In genomic region chr12:110233212-110233903, GRCh38 we compare ENCODE assay signal across 29 cellular contexts. TPM values are rescaled to one million over a fixed set of nuclear protein-coding genes. Genes with fewer than 3 reads are reported as not detected.
DNase-seq lines count a peak whose midpoint lies in the region; ATAC-seq, FAIRE-seq and TF ChIP-seq lines count a peak whose summit lies in the region.
"Had no signal": no experiment of that assay in that cellular context is flagged by ENCODE, and none has a peak within 500 bp of the region (broad histone marks: within the 10 kb centered on the region; RNA-seq: fewer than 3 reads in every experiment).

No MANE protein-coding gene starts in this region.

- H3K9me3 ChIP-seq in heart right ventricle = no peaks in the 10 kb centered on the region
- H3K9me3 ChIP-seq in mesodermal cell (ENCODE audit: control insufficient read depth, low read length) = no peaks in the 10 kb centered on the region
- no peaks in the 10 kb centered on the region for H3K9me3 ChIP-seq in small intestine (ENCODE audit: control insufficient read depth, low read depth)
- H3K9me3 ChIP-seq: ascending aorta, esophagus muscularis mucosa had no signal

- no peaks in the 10 kb centered on the region for H3K36me3 ChIP-seq in heart right ventricle
- no peaks in the 10 kb centered on the region for H3K36me3 ChIP-seq in mesodermal cell (ENCODE audit: control insufficient read depth, insufficient read depth, low read length)
- no peaks in the 10 kb centered on the region for H3K36me3 ChIP-seq in small intestine (ENCODE audit: control insufficient read depth in 2 of 2, insufficient read depth in 2 of 2, low read length in 2 of 2)
- H3K36me3 ChIP-seq: ascending aorta, esophagus muscularis mucosa had no signal

- peaks cover under 1 to 38% (median 26%) of the 10 kb centered on the region in 9 donors for H3K4me1 ChIP-seq in heart right ventricle
- H3K4me1 ChIP-seq in mesodermal cell (ENCODE audit: control insufficient read depth, insufficient read depth, low read length, poor library complexity, severe bottlenecking) = peaks cover 6% of the 10 kb centered on the region
- H3K4me1 ChIP-seq in small intestine (ENCODE audit: control insufficient read depth in 2 of 2, insufficient read depth in 1 of 2, low read depth in 1 of 2, low read length in 1 of 2) = peaks cover 0 to 2% of the 10 kb centered on the region in 2 donors

- WGBS in heart right ventricle, 2 donors = 39 to 55% methylated on average over 6 of the region's 6 CpGs
- WGBS in mesodermal cell (ENCODE audit: insufficient coverage in 2 of 2), 2 experiments = 53 to 81% methylated on average over 2 to 4 of the region's 6 CpGs
- 68 to 73% (median 70%) methylated on average over 6 of the region's 6 CpGs for whole genome bisulfite sequencing in small intestine, 3 donors

- FAIRE-seq in small intestine (lab: Jason Lieb, UNC) = no peak
- FAIRE-seq: endometrium had no signal

- no peak for TF ChIP-seq CTCF in heart right ventricle (IDR thresholded peaks at IDR 0.05)

- peak overlapping the region; percentile 6 to 76 (median 56) for H3K27ac ChIP-seq in heart right ventricle
- peak overlapping the region; percentile 52 for H3K27ac ChIP-seq in mesodermal cell (ENCODE audit: low read depth, low read length, severe bottlenecking)
- H3K27ac ChIP-seq in small intestine (ENCODE audit: low read depth in 1 of 2, low read length in 1 of 2) = no peak overlapping the region
- H3K27ac ChIP-seq: C4-2B had no signal

- ATAC-seq in heart right ventricle = peak in 5 of 8 donors; percentile 58 to 83 (median 73)
- no peak for ATAC-seq in GM21529 (IDR thresholded peaks at IDR 0.05; ENCODE audit: unreplicated experiment)
- ATAC-seq: left lobe of liver, natural killer cell, T-cell had no signal

- intact Hi-C loops in heart right ventricle (cut with DNase I) = no loop called here

- H3K27me3 ChIP-seq in heart right ventricle = no peaks in the 10 kb centered on the region
- no peaks in the 10 kb centered on the region for H3K27me3 ChIP-seq in small intestine (ENCODE audit: control insufficient read depth in 2 of 2, insufficient read depth in 2 of 2, low read length in 2 of 2)
- H3K27me3 ChIP-seq: ascending aorta, dorsolateral prefrontal cortex, esophagus muscularis mucosa had no signal

- H3K4me3 ChIP-seq in heart right ventricle (no peak overlapping the region), mesodermal cell (ENCODE audit: extremely low read depth, insufficient read depth, low read length, poor library complexity, severe bottlenecking) (no peak overlapping the region), small intestine (ENCODE audit: low read depth in 1 of 2, low read length in 2 of 2) (no peak overlapping the region)
- H3K4me3 ChIP-seq: ascending aorta, dorsolateral prefrontal cortex, esophagus muscularis mucosa, smooth muscle cell had no signal

- DNase-seq in DMS53 (lab: John Stamatoyannopoulos, UW) = peak; percentile 32
- no peak for DNase-seq in DMS53 treated with DMSO at 0.1 percent for 48 hours (lab: John Stamatoyannopoulos, UW; ENCODE audit: unreplicated experiment)
- DNase-seq in heart right ventricle = no peak
- DNase-seq in small intestine = peak; percentile 52
- no peak for DNase-seq in germinal center (ENCODE audit: low spot score)
- no peak for DNase-seq in nucleus accumbens (lab: John Stamatoyannopoulos, UW)
- DNase-seq: 8988T; activated CD4-positive, alpha-beta T cell treated with anti-CD3 and anti-CD28 coated beads, Interleukin-2, amount 10 ng/mL, durations not matched to agents 24 days and 14 days; activated CD8-positive, alpha-beta memory T cell treated with anti-CD3 and anti-CD28 coated beads for 24 hours; Calu3; DND-41; dorsolateral prefrontal cortex; foreskin fibroblast; GF-D8; HCEC 1CT; hippocampal formation; natural killer cell; NCI-H146; RPMI8226; stimulated activated naive CD4-positive, alpha-beta T cell treated with Interleukin-2 at 50 U/mL for 16 hours; T-cell had no signal

RNA-seq across cellular contexts. Expression of gene ATP2A2, which starts 47.7 kb away (rescaled TPM):
- total RNA-seq in heart right ventricle = 1,000 to 10,000 TPM; 1,003 to 4,750 (median 1,632) TPM
- polyA plus RNA-seq in heart right ventricle (100 to 1,000 TPM; 316 to 678 TPM), small intestine (100 to 1,000 TPM in 1 of 3 donors, 10 to 100 TPM in 2; 14.8 to 100 (median 21.9) TPM)
- 153 TPM for polyA plus RNA-seq in mesodermal cell (2013, experiment 1 of 2)
- polyA plus RNA-seq in mesodermal cell (2013, experiment 2 of 2) = 141 TPM

Comparison
In these comparisons a context has a peak if more than half of its experiments do, and no peak if none do; other contexts are left out.
1. DNase-seq: peak in DMS53 (single experiment) and small intestine (single experiment); none in DMS53 treated with DMSO at 0.1 percent for 48 hours (single experiment), heart right ventricle (0 of 2), germinal center (single experiment) and nucleus accumbens (0 of 56).
2. H3K27ac ChIP-seq: peak in heart right ventricle (10 of 10) and mesodermal cell (single experiment); none in small intestine (0 of 2).